Comparison of ENCODE assay signal across 8 cellular contexts in genomic region chr11:64358536-64358906, GRCh38. TPM values are rescaled to one million over a fixed set of nuclear protein-coding genes. Genes with fewer than 3 reads are reported as not detected.
DNase-seq lines count a peak whose midpoint lies in the region; TF ChIP-seq lines count a peak whose summit lies in the region.

No MANE protein-coding gene starts in this region.

- H3K79me2 ChIP-seq in SU-DHL-6 (ENCODE audit: insufficient read depth, low read length): no peaks in the 10 kb centered on the region

- no peaks in the 10 kb centered on the region for H3K27me3 ChIP-seq in SU-DHL-6 (ENCODE audit: low read length)
- H3K27me3 ChIP-seq in rectal smooth muscle tissue (ENCODE audit: control insufficient read depth, insufficient read depth, low read length): no peaks in the 10 kb centered on the region

- no peak for TF ChIP-seq CTCF in SU-DHL-6 (IDR thresholded peaks at IDR 0.05; ENCODE audit: insufficient read depth, low read length, poor library complexity, severe bottlenecking)
- TF ChIP-seq CTCF in fibroblast of villous mesenchyme (IDR thresholded peaks at IDR 0.05; ENCODE audit: insufficient read depth, low read depth, low read length): no peak

- H3K9me3 ChIP-seq in SU-DHL-6 (ENCODE audit: insufficient read depth, low read length): no peaks in the 10 kb centered on the region

- no peaks in the 10 kb centered on the region for H3K36me3 ChIP-seq in SU-DHL-6 (ENCODE audit: low read length)
- H3K36me3 ChIP-seq in rectal smooth muscle tissue (ENCODE audit: control insufficient read depth, insufficient read depth, low read length): peaks cover 17% of the 10 kb centered on the region

- H2AFZ ChIP-seq in SU-DHL-6 (ENCODE audit: low read depth, low read length, severe bottlenecking): peak overlapping the region; percentile 62

- peak overlapping the region; percentile 69 for H3K9ac ChIP-seq in SU-DHL-6 (ENCODE audit: low read length)
- H3K9ac ChIP-seq in rectal smooth muscle tissue (ENCODE audit: low read length): peak overlapping the region; percentile 49

- peak overlapping the region; percentile 64 for H3K4me2 ChIP-seq in SU-DHL-6 (ENCODE audit: low read depth, low read length, poor library complexity, severe bottlenecking)

- peaks cover 7% of the 10 kb centered on the region for H3K4me1 ChIP-seq in rectal smooth muscle tissue (ENCODE audit: control insufficient read depth, insufficient read depth, low read length)

- no peaks in the 10 kb centered on the region for H3K9me2 ChIP-seq in SU-DHL-6 (replicated peaks; ENCODE audit: insufficient read depth, low read length)

- peak overlapping the region; percentile 76; the same call in 1 of the 2 replicates for H3K4me3 ChIP-seq in GM08714 (ENCODE audit: low read length)
- peak overlapping the region; percentile 50 for H3K4me3 ChIP-seq in SU-DHL-6 (ENCODE audit: insufficient read depth, low read length, poor library complexity, severe bottlenecking)
- peak overlapping the region; percentile 91 for H3K4me3 ChIP-seq in fibroblast of villous mesenchyme (ENCODE audit: low read depth, low read length)
- peak overlapping the region; percentile 49 for H3K4me3 ChIP-seq in rectal smooth muscle tissue (ENCODE audit: low read length)

- DNase-seq in fibroblast of villous mesenchyme (ENCODE audit: low read depth) (no peak), NCI-H2171 (lab: John Stamatoyannopoulos, UW) (no peak), GM19240 (ENCODE audit: insufficient read length, low spot score) (no peak), RKO (ENCODE audit: low spot score) (no peak), NCI-H526 (lab: John Stamatoyannopoulos, UW) (no peak)

- no peaks in the 10 kb centered on the region for H4K20me1 ChIP-seq in SU-DHL-6 (ENCODE audit: low read depth, low read length)

- H3K27ac ChIP-seq in SU-DHL-6 (ENCODE audit: low read depth, low read length): no peak overlapping the region
- H3K27ac ChIP-seq in rectal smooth muscle tissue (ENCODE audit: low read depth, low read length): peak overlapping the region; percentile 70

- H3F3A ChIP-seq in SU-DHL-6 (ENCODE audit: insufficient read depth): no peaks in the 10 kb centered on the region

RNA-seq across cellular contexts. Expression of gene RPS6KA4, which starts 0.4 kb away (rescaled TPM):
- 35.8 and 48.0 TPM in 2 replicates for total RNA-seq in fibroblast of villous mesenchyme

RNA-seq across cellular contexts. Expression of gene CCDC88B, which starts 18.5 kb away (rescaled TPM):
- 1.7 and 3.5 TPM in 2 replicates for total RNA-seq in fibroblast of villous mesenchyme

RNA-seq across cellular contexts. Expression of gene PRDX5, which starts 40.6 kb away (rescaled TPM):
- 211 and 230 TPM in 2 replicates for total RNA-seq in fibroblast of villous mesenchyme

RNA-seq across cellular contexts. Expression of gene TRMT112, which starts 41.2 kb away (rescaled TPM):
- total RNA-seq in fibroblast of villous mesenchyme: 144 and 155 TPM in 2 replicates

RNA-seq across cellular contexts. Expression of gene ESRRA, which starts 53.2 kb away (rescaled TPM):
- 19.3 and 23.3 TPM in 2 replicates for total RNA-seq in fibroblast of villous mesenchyme
